Comparison of ENCODE assay signal across 20 cellular contexts in genomic region chr15:58541410-58542087, GRCh38.
"Had no signal": no experiment of that assay in that cellular context is flagged by ENCODE, and none has a peak within 500 bp of the region (broad histone marks: within the 10 kb centered on the region; RNA-seq: fewer than 3 reads in every experiment).

No MANE protein-coding gene starts in this region.

- H3K36me3 Mint-ChIP-seq: natural killer cell had no signal

- H3K27ac Mint-ChIP-seq: natural killer cell had no signal

- FAIRE-seq: keratinocyte had no signal

- H3K9me3 Mint-ChIP-seq: natural killer cell, neural crest cell had no signal

- H3K4me3 Mint-ChIP-seq: effector memory CD8-positive, alpha-beta T cell; natural killer cell; neural crest cell had no signal

- H3K4me1 ChIP-seq: suprapubic skin had no signal

- H3K27me3 ChIP-seq: esophagus muscularis mucosa, gastrocnemius medialis, heart right ventricle, ovary, suprapubic skin, thyroid gland had no signal

- H3K4me3 ChIP-seq: esophagus muscularis mucosa, gastrocnemius medialis, heart right ventricle, mucosa of descending colon, ovary, smooth muscle cell, suprapubic skin, thyroid gland had no signal

- H3K36me3 ChIP-seq: esophagus muscularis mucosa, gastrocnemius medialis, heart right ventricle, ovary, suprapubic skin, thyroid gland had no signal

- ATAC-seq: effector memory CD8-positive, alpha-beta T cell; gastrocnemius medialis; heart right ventricle; left cardiac atrium; left ventricle myocardium superior; mucosa of descending colon; natural killer cell; right cardiac atrium had no signal

- H3K27ac ChIP-seq: epithelial cell of prostate, esophagus muscularis mucosa, gastrocnemius medialis, heart right ventricle, ovary, suprapubic skin, thyroid gland had no signal

- DNase-seq: effector memory CD8-positive, alpha-beta T cell; gastrocnemius medialis; heart right ventricle; hypothalamus; left cardiac atrium; left ventricle myocardium superior; mucosa of descending colon; natural killer cell; nucleus accumbens; ovary; right cardiac atrium; stimulated activated CD4-positive, alpha-beta T cell treated with anti-CD3 and anti-CD28 coated beads, Interleukin-2, amount 100 ng/mL, for 48 hours; stimulated activated naive CD4-positive, alpha-beta T cell treated with Interleukin-2 at 50 U/mL for 16 hours; thyroid gland had no signal

- H3K4me2 ChIP-seq: smooth muscle cell had no signal

- H3K9me3 ChIP-seq: gastrocnemius medialis, mucosa of descending colon, ovary, suprapubic skin, thyroid gland had no signal

- H3K27me3 Mint-ChIP-seq: effector memory CD8-positive, alpha-beta T cell had no signal
